ENCODE assay signal across 1 cellular context in the genomic region with DNA sequence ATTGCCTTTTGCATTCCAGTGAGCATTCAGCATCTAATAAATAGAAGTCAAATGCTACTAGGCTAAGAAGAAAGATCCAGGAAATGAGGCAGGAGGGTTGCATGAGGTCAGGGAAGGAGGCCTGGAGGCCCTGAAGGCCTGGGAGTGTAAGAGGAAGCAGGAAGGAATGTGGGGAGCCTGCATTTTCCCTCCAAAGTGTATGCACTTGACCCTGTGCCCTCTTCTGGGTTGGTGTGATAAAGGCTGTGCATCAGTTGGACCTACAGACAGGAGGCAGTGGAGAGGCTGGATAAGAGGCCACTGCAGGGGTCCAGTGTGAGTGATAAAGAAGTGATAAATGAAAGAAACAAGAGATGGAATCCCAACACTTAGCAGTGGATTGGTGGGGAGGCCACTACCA.
TF ChIP-seq lines count a peak whose summit lies in the region.

No MANE protein-coding gene starts in this region.

TF ChIP-seq in K562, 482 proteins besides CTCF, POLR2A, EP300 and RAD21 (continued from another document and continues in another):
- TF ChIP-seq TAF1 (IDR thresholded peaks at IDR 0.05; ENCODE audit: control insufficient read depth, extremely low read depth, insufficient read depth, low read length, severe bottlenecking): no peak
- TF ChIP-seq, protein P1, sequence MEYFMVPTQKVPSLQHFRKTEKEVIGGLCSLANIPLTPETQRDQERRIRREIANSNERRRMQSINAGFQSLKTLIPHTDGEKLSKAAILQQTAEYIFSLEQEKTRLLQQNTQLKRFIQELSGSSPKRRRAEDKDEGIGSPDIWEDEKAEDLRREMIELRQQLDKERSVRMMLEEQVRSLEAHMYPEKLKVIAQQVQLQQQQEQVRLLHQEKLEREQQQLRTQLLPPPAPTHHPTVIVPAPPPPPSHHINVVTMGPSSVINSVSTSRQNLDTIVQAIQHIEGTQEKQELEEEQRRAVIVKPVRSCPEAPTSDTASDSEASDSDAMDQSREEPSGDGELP (CRISPR knock-in tag; IDR thresholded peaks at IDR 0.05; ENCODE audit: borderline replicate concordance): peak; percentile 39; the same call in 1 of the 2 replicates
- TF ChIP-seq SMARCE1 (IDR thresholded peaks at IDR 0.05): peak; percentile 51; the same call in 1 of the 2 replicates
- TF ChIP-seq ARNT (IDR thresholded peaks at IDR 0.05): peak; percentile 57 to 77; a peak in 2 of 4 replicates
- TF ChIP-seq ZNF133 (CRISPR knock-in tag; IDR thresholded peaks at IDR 0.05): no peak
- no peak for TF ChIP-seq ZNF445 (CRISPR knock-in tag; IDR thresholded peaks at IDR 0.05; ENCODE audit: low read depth)
- TF ChIP-seq SPI1 (IDR thresholded peaks at IDR 0.05; ENCODE audit: borderline replicate concordance, low read depth, low read length): no peak
- no peak for TF ChIP-seq FOXJ3 (CRISPR knock-in tag; IDR thresholded peaks at IDR 0.05)
- no peak for TF ChIP-seq ILF3 (IDR thresholded peaks at IDR 0.05; ENCODE audit: borderline replicate concordance)
- no peak for TF ChIP-seq ASH1L (IDR thresholded peaks at IDR 0.05; ENCODE audit: borderline replicate concordance, low read depth, partially characterized antibody)
- TF ChIP-seq, protein P2, sequence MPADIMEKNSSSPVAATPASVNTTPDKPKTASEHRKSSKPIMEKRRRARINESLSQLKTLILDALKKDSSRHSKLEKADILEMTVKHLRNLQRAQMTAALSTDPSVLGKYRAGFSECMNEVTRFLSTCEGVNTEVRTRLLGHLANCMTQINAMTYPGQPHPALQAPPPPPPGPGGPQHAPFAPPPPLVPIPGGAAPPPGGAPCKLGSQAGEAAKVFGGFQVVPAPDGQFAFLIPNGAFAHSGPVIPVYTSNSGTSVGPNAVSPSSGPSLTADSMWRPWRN (IDR thresholded peaks at IDR 0.05; ENCODE audit: low read depth): peak; percentile 51; the same call in 1 of the 2 replicates
- no peak for TF ChIP-seq TAF15 (IDR thresholded peaks at IDR 0.05; ENCODE audit: low read depth, low read length)
- no peak for TF ChIP-seq STAT5B (CRISPR knock-in tag; IDR thresholded peaks at IDR 0.05)
- TF ChIP-seq KAT2B (IDR thresholded peaks at IDR 0.05; ENCODE audit: low read depth, low read length): no peak
- TF ChIP-seq BRCA1 (IDR thresholded peaks at IDR 0.05): no peak
- TF ChIP-seq BRCA1 (CRISPR knock-in tag; IDR thresholded peaks at IDR 0.05): no peak
- no peak for TF ChIP-seq ZNF785 (CRISPR knock-in tag; IDR thresholded peaks at IDR 0.05)
- TF ChIP-seq NR2F6 (CRISPR knock-in tag; IDR thresholded peaks at IDR 0.05): no peak
- peak; percentile 85 for TF ChIP-seq KLF16 (IDR thresholded peaks at IDR 0.05)
- TF ChIP-seq KDM2B (CRISPR knock-in tag; IDR thresholded peaks at IDR 0.05): no peak
- peak; percentile 95 for TF ChIP-seq TCF3 (CRISPR knock-in tag; IDR thresholded peaks at IDR 0.05)
- TF ChIP-seq SMAD2 (IDR thresholded peaks at IDR 0.05; ENCODE audit: low read depth, low read length): no peak
- no peak for TF ChIP-seq TCF7L2 (IDR thresholded peaks at IDR 0.05; ENCODE audit: low read depth, low read length)
- TF ChIP-seq, protein P3, sequence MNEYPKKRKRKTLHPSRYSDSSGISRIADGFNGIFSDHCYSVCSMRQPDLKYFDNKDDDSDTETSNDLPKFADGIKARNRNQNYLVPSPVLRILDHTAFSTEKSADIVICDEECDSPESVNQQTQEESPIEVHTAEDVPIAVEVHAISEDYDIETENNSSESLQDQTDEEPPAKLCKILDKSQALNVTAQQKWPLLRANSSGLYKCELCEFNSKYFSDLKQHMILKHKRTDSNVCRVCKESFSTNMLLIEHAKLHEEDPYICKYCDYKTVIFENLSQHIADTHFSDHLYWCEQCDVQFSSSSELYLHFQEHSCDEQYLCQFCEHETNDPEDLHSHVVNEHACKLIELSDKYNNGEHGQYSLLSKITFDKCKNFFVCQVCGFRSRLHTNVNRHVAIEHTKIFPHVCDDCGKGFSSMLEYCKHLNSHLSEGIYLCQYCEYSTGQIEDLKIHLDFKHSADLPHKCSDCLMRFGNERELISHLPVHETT (CRISPR knock-in tag; conservative IDR thresholded peaks at IDR 0.05 in 1 of 2, IDR thresholded peaks at IDR 0.05 in 1 of 2): 0 out of 4 replicates have a peak, but pooled peaks of 1 of the 2 experiments have one; percentile 45
- no peak for TF ChIP-seq ARHGAP35 (IDR thresholded peaks at IDR 0.05; ENCODE audit: partially characterized antibody)
- no peak for TF ChIP-seq NFRKB (IDR thresholded peaks at IDR 0.05; ENCODE audit: low read depth)
- TF ChIP-seq E2F3 (CRISPR knock-in tag; IDR thresholded peaks at IDR 0.05): no peak
- peak; percentile 64; the same call in 1 of the 2 replicates for TF ChIP-seq STAT5A (IDR thresholded peaks at IDR 0.05; ENCODE audit: borderline replicate concordance, low read length)
- no peak for TF ChIP-seq ZNF146 (CRISPR knock-in tag; IDR thresholded peaks at IDR 0.05; ENCODE audit: unreplicated experiment)
- TF ChIP-seq NCOR1 (IDR thresholded peaks at IDR 0.05): peak; percentile 96
- TF ChIP-seq, protein P4, sequence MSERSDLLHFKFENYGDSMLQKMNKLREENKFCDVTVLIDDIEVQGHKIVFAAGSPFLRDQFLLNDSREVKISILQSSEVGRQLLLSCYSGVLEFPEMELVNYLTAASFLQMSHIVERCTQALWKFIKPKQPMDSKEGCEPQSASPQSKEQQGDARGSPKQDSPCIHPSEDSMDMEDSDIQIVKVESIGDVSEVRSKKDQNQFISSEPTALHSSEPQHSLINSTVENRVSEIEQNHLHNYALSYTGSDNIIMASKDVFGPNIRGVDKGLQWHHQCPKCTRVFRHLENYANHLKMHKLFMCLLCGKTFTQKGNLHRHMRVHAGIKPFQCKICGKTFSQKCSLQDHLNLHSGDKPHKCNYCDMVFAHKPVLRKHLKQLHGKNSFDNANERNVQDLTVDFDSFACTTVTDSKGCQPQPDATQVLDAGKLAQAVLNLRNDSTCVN (CRISPR knock-in tag; IDR thresholded peaks at IDR 0.05): no peak
- no peak for TF ChIP-seq RBM25 (IDR thresholded peaks at IDR 0.05; ENCODE audit: low read depth, low read length, severe bottlenecking)
- TF ChIP-seq ETV1 (tag; conservative IDR thresholded peaks at IDR 0.05; ENCODE audit: low read depth): peak; percentile 48; the same call in 1 of the 2 replicates
- no peak for TF ChIP-seq KDM5B (IDR thresholded peaks at IDR 0.05; ENCODE audit: insufficient replicate concordance, low read depth, low read length)
- TF ChIP-seq CBX8 (IDR thresholded peaks at IDR 0.05; ENCODE audit: borderline replicate concordance, extremely low read depth, low read depth, low read length, poor library complexity, severe bottlenecking): no peak
- TF ChIP-seq ZNF282 (CRISPR knock-in tag; IDR thresholded peaks at IDR 0.05): no peak
- TF ChIP-seq ZNF778 (CRISPR knock-in tag; IDR thresholded peaks at IDR 0.05): no peak
- no peak for TF ChIP-seq KAT7 (CRISPR knock-in tag; IDR thresholded peaks at IDR 0.05; ENCODE audit: borderline replicate concordance)
- TF ChIP-seq HDAC3 (IDR thresholded peaks at IDR 0.05; ENCODE audit: borderline replicate concordance, partially characterized antibody): no peak
- TF ChIP-seq ATF7 (IDR thresholded peaks at IDR 0.05): peak; percentile 48; the same call in 1 of the 2 replicates
- no peak for TF ChIP-seq POLR3A (IDR thresholded peaks at IDR 0.05; ENCODE audit: borderline replicate concordance, extremely low read depth, insufficient read depth, insufficient read length)
- TF ChIP-seq, protein P5, sequence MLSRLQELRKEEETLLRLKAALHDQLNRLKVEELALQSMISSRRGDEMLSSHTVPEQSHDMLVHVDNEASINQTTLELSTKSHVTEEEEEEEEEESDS (CRISPR knock-in tag; IDR thresholded peaks at IDR 0.05): no peak
- TF ChIP-seq ZKSCAN8 (CRISPR knock-in tag; IDR thresholded peaks at IDR 0.05): peak; percentile 49; the same call in 1 of the 2 replicates
- TF ChIP-seq SMARCA4 (IDR thresholded peaks at IDR 0.05): peak; percentile 86
- TF ChIP-seq NRF1 (conservative IDR thresholded peaks at IDR 0.05 in 1 of 2, IDR thresholded peaks at IDR 0.05 in 1 of 2): no peak
- no peak for TF ChIP-seq SAP30 (IDR thresholded peaks at IDR 0.05; ENCODE audit: borderline replicate concordance, insufficient read depth, low read depth, low read length, poor library complexity, severe bottlenecking)
- no peak for TF ChIP-seq NFE2 (IDR thresholded peaks at IDR 0.05; ENCODE audit: low read depth)
- TF ChIP-seq, protein P6, sequence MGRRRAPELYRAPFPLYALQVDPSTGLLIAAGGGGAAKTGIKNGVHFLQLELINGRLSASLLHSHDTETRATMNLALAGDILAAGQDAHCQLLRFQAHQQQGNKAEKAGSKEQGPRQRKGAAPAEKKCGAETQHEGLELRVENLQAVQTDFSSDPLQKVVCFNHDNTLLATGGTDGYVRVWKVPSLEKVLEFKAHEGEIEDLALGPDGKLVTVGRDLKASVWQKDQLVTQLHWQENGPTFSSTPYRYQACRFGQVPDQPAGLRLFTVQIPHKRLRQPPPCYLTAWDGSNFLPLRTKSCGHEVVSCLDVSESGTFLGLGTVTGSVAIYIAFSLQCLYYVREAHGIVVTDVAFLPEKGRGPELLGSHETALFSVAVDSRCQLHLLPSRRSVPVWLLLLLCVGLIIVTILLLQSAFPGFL (CRISPR knock-in tag; IDR thresholded peaks at IDR 0.05): no peak
- TF ChIP-seq SAFB (IDR thresholded peaks at IDR 0.05; ENCODE audit: borderline replicate concordance, low read depth, low read length): no peak
- peak; percentile 78 for TF ChIP-seq ESRRA (IDR thresholded peaks at IDR 0.05; ENCODE audit: borderline replicate concordance, low read depth)
- no peak for TF ChIP-seq ZNF184 (CRISPR knock-in tag; IDR thresholded peaks at IDR 0.05)
- TF ChIP-seq OTX1 (CRISPR knock-in tag; IDR thresholded peaks at IDR 0.05): no peak
- TF ChIP-seq PYGO2 (tag; IDR thresholded peaks at IDR 0.05): no peak
- TF ChIP-seq BRD4 (IDR thresholded peaks at IDR 0.05): no peak
- TF ChIP-seq CC2D1A (IDR thresholded peaks at IDR 0.05): peak; percentile 76; the same call in 1 of the 2 replicates
- TF ChIP-seq ELF4 (CRISPR knock-in tag; IDR thresholded peaks at IDR 0.05): no peak; the same call in 1 of the 2 replicates
- TF ChIP-seq SMAD1 (IDR thresholded peaks at IDR 0.05; ENCODE audit: low read depth, low read length, partially characterized antibody): no peak
- TF ChIP-seq KLF1 (tag; IDR thresholded peaks at IDR 0.05): no peak
- TF ChIP-seq MYNN (IDR thresholded peaks at IDR 0.05): peak; percentile 40; the same call in 1 of the 2 replicates
- TF ChIP-seq MYNN (CRISPR knock-in tag; IDR thresholded peaks at IDR 0.05): no peak
- TF ChIP-seq, protein P7, sequence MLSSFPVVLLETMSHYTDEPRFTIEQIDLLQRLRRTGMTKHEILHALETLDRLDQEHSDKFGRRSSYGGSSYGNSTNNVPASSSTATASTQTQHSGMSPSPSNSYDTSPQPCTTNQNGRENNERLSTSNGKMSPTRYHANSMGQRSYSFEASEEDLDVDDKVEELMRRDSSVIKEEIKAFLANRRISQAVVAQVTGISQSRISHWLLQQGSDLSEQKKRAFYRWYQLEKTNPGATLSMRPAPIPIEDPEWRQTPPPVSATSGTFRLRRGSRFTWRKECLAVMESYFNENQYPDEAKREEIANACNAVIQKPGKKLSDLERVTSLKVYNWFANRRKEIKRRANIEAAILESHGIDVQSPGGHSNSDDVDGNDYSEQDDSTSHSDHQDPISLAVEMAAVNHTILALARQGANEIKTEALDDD (IDR thresholded peaks at IDR 0.05): no peak
- TF ChIP-seq, protein P8, sequence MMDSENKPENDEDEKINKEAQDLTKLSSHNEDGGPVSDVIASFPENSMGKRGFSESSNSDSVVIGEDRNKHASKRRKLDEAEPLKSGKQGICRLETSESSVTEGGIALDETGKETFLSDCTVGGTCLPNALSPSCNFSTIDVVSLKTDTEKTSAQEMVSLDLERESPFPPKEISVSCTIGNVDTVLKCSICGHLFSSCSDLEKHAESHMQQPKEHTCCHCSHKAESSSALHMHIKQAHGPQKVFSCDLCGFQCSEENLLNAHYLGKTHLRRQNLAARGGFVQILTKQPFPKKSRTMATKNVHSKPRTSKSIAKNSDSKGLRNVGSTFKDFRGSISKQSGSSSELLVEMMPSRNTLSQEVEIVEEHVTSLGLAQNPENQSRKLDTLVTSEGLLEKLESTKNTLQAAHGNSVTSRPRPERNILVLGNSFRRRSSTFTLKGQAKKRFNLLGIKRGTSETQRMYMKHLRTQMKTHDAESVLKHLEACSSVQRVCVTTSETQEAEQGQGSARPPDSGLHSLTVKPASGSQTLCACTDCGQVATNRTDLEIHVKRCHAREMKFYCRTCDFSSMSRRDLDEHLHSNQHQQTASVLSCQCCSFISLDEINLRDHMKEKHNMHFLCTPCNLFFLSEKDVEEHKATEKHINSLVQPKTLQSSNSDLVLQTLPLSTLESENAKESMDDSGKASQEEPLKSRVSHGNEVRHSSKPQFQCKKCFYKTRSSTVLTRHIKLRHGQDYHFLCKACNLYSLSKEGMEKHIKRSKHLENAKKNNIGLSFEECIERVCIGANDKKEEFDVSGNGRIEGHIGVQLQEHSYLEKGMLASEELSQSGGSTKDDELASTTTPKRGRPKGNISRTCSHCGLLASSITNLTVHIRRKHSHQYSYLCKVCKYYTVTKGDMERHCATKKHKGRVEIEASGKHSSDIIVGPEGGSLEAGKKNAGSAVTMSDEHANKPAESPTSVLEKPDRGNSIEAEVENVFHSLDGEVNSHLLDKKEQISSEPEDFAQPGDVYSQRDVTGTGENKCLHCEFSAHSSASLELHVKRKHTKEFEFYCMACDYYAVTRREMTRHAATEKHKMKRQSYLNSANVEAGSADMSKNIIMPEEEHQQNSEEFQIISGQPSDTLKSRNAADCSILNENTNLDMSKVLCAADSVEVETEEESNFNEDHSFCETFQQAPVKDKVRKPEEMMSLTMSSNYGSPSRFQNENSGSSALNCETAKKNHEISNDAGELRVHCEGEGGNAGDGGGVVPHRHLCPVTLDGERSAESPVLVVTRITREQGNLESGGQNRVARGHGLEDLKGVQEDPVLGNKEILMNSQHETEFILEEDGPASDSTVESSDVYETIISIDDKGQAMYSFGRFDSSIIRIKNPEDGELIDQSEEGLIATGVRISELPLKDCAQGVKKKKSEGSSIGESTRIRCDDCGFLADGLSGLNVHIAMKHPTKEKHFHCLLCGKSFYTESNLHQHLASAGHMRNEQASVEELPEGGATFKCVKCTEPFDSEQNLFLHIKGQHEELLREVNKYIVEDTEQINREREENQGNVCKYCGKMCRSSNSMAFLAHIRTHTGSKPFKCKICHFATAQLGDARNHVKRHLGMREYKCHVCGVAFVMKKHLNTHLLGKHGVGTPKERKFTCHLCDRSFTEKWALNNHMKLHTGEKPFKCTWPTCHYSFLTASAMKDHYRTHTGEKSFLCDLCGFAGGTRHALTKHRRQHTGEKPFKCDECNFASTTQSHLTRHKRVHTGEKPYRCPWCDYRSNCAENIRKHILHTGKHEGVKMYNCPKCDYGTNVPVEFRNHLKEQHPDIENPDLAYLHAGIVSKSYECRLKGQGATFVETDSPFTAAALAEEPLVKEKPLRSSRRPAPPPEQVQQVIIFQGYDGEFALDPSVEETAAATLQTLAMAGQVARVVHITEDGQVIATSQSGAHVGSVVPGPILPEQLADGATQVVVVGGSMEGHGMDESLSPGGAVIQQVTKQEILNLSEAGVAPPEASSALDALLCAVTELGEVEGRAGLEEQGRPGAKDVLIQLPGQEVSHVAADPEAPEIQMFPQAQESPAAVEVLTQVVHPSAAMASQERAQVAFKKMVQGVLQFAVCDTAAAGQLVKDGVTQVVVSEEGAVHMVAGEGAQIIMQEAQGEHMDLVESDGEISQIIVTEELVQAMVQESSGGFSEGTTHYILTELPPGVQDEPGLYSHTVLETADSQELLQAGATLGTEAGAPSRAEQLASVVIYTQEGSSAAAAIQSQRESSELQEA (IDR thresholded peaks at IDR 0.05; ENCODE audit: low read depth): no peak
- TF ChIP-seq ZNF41 (CRISPR knock-in tag; conservative IDR thresholded peaks at IDR 0.05): no peak
